ENCODE assay signal across 8 cellular contexts in the genomic region with DNA sequence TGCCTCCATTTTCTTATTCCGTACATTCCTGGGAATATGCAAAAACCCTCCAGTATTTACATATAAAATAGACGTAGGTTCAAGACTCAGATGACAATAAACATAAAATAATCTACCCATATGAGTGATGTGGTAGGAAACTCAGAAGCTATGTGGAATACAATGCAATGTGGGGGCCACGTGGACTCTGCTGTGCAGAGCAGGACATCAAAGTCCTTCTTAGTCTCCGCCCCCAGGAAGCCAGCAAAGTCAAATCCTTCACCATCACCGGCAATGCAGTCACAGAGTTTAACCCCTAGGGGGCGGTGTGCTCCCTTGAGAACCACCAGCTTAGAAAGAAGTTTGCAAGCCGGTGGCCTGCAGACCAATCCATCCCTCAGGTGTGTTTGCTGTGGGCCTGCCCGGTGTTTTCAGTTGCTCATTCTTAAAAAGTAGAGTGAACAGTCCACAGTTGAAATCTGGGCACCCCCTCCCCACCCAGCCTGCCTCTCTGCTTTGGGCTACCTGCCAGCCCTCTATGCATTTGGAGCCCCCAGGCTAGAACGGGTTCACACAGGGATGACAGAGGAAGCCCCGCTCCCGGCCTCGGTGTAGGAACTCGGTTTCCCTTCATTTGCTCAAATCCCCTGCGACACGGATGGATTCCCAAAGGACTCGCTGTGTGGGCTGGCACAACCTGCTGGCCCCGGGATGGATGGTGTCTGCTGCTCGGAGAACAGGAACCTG. TPM values are rescaled to one million over a fixed set of nuclear protein-coding genes. Genes with fewer than 3 reads are reported as not detected.
DNase-seq lines count a peak whose midpoint lies in the region; ATAC-seq and TF ChIP-seq lines count a peak whose summit lies in the region.

No MANE protein-coding gene starts in this region.

- no peak overlapping the region for H2BK12ac ChIP-seq in neuronal stem cell (ENCODE audit: low read length)

- no peak overlapping the region for H3K4ac ChIP-seq in neuronal stem cell (ENCODE audit: low read length)

- H3K4me2 ChIP-seq in neuronal stem cell (ENCODE audit: insufficient read depth, low read length, poor library complexity, severe bottlenecking), result no peak overlapping the region

- H3K4me3 Mint-ChIP-seq in activated T-cell treated with anti-CD3 and anti-CD28 coated beads, Interleukin-2, amount 50 U/mL, for 72 hours, result no peak overlapping the region

- no peak overlapping the region for H3K14ac ChIP-seq in neuronal stem cell (ENCODE audit: low read length)

- peaks cover 0 to 4% of the 10 kb centered on the region in 2 donors for H3K36me3 ChIP-seq in neuronal stem cell (replicated peaks in 1 of 2; ENCODE audit: control insufficient read depth in 2 of 2, insufficient read depth in 2 of 2, low read length in 2 of 2)

- H3K9me3 ChIP-seq in neuronal stem cell (replicated peaks in 1 of 2; ENCODE audit: control insufficient read depth in 2 of 2, insufficient read depth in 1 of 2, low read depth in 1 of 2, low read length in 2 of 2), result peaks cover 0 to 9% of the 10 kb centered on the region in 2 donors

- H3K27ac ChIP-seq in neuronal stem cell (replicated peaks; ENCODE audit: low read length), result no peak overlapping the region

- no peak overlapping the region for H4K8ac ChIP-seq in neuronal stem cell (ENCODE audit: low read depth, low read length)

- H3K4me3 ChIP-seq in neuronal stem cell (ENCODE audit: low read length in 2 of 2), result no peak overlapping the region

- H2BK15ac ChIP-seq in neuronal stem cell (ENCODE audit: low read length), result no peak overlapping the region

- H3K23ac ChIP-seq in neuronal stem cell (ENCODE audit: low read depth, low read length, poor library complexity), result no peak overlapping the region

- peak overlapping the region; percentile 70 for H3K18ac ChIP-seq in neuronal stem cell (ENCODE audit: low read length)

- no peaks in the 10 kb centered on the region for H3K9me3 Mint-ChIP-seq in activated T-cell treated with anti-CD3 and anti-CD28 coated beads, Interleukin-2, amount 50 U/mL, for 72 hours

- peaks cover 28% of the 10 kb centered on the region for H3K4me1 Mint-ChIP-seq in activated T-cell treated with anti-CD3 and anti-CD28 coated beads, Interleukin-2, amount 50 U/mL, for 72 hours (ENCODE audit: low read depth)

- H3K9ac ChIP-seq in neuronal stem cell (ENCODE audit: low read depth, low read length, poor library complexity), result no peak overlapping the region

- no peaks in the 10 kb centered on the region for H3K27me3 ChIP-seq in neuronal stem cell (ENCODE audit: control insufficient read depth in 3 of 3, insufficient read depth in 3 of 3, low read depth in 1 of 3, low read length in 3 of 3)

- H2AFZ ChIP-seq in neuronal stem cell (ENCODE audit: low read length), result no peak overlapping the region

- peak overlapping the region; percentile 86 for H2AK5ac ChIP-seq in neuronal stem cell (ENCODE audit: low read depth, low read length)

- peak; percentile 75 for DNase-seq in EL
- DNase-seq in KG1 (lab: John Stamatoyannopoulos, UW), result peak; percentile 83
- DNase-seq in RPMI7951 (ENCODE audit: low read depth), result peak; percentile 84
- peak; percentile 81 to 86 for DNase-seq in activated T-cell treated with anti-CD3 and anti-CD28 coated beads, Interleukin-2, amount 50 U/mL, for 72 hours
- DNase-seq in fibroblast of peridontal ligament (ENCODE audit: extremely low read depth), result peak; percentile 78
- DNase-seq in neuronal stem cell (ENCODE audit: low spot score), result peak; percentile 87

- peak; percentile 25 for TF ChIP-seq CTCF in subcutaneous adipose tissue (IDR thresholded peaks at IDR 0.05; ENCODE audit: low read depth)

- whole genome bisulfite sequencing in neuronal stem cell (ENCODE audit: extremely low coverage in 2 of 2, insufficient read length in 2 of 2, insufficient replicate concordance in 1 of 2), 2 donors, result no CpG with 5 or more reads among the region's 18 CpGs

- peak; percentile 51 to 67 for ATAC-seq in activated T-cell treated with anti-CD3 and anti-CD28 coated beads, Interleukin-2, amount 50 U/mL, for 72 hours (replicated peaks in 1 of 2)
- ATAC-seq in GM18861 (IDR thresholded peaks at IDR 0.05; ENCODE audit: unreplicated experiment), result no peak

- no peak overlapping the region for H3K27ac Mint-ChIP-seq in activated T-cell treated with anti-CD3 and anti-CD28 coated beads, Interleukin-2, amount 50 U/mL, for 72 hours

- no peak overlapping the region for H4K91ac ChIP-seq in neuronal stem cell (ENCODE audit: low read depth, low read length, poor library complexity)

- no peak overlapping the region for H2BK5ac ChIP-seq in neuronal stem cell (ENCODE audit: low read length)

- H2BK120ac ChIP-seq in neuronal stem cell (ENCODE audit: low read depth, low read length), result no peak overlapping the region

- H3K27me3 Mint-ChIP-seq in activated T-cell treated with anti-CD3 and anti-CD28 coated beads, Interleukin-2, amount 50 U/mL, for 72 hours (ENCODE audit: low read depth), result no peaks in the 10 kb centered on the region

- H3K4me1 ChIP-seq in neuronal stem cell (ENCODE audit: control insufficient read depth in 2 of 2, insufficient read depth in 1 of 2, low read depth in 1 of 2, low read length in 2 of 2), result peaks cover 17 to 27% of the 10 kb centered on the region in 2 donors

- H3K36me3 Mint-ChIP-seq in activated T-cell treated with anti-CD3 and anti-CD28 coated beads, Interleukin-2, amount 50 U/mL, for 72 hours (ENCODE audit: insufficient read depth in 2 of 2), result peaks cover 2% of the 10 kb centered on the region in 2 donors

- no peaks in the 10 kb centered on the region for H3K79me1 ChIP-seq in neuronal stem cell (ENCODE audit: low read depth, low read length)

RNA-seq across cellular contexts. Expression of a gene that starts 59.9 kb away (rescaled TPM):
- 66.1 and 74.4 TPM in 2 replicates for total RNA-seq in RPMI7951 (2014; rRNA removed; shearing (Covaris generic))
- total RNA-seq in activated T-cell treated with anti-CD3 and anti-CD28 coated beads, Interleukin-2, amount 50 U/mL, for 72 hours, result under 1 TPM; 0.65 to 0.72 TPM
- 46.1 TPM for polyA plus RNA-seq in neuronal stem cell (2013, experiment 1 of 2)
- 48.2 TPM for polyA plus RNA-seq in neuronal stem cell (2013, experiment 2 of 2)
- total RNA-seq in subcutaneous adipose tissue, result 10 to 100 TPM; 16.5 to 49.4 (median 31.1) TPM

Comparison
In these comparisons a context has a peak if more than half of its experiments do, and no peak if none do; other contexts are left out.
1. RNA of a gene that starts 59.9 kb away (total RNA-seq): 66.1 to 74.4 TPM in RPMI7951 and 16.5 to 49.4 TPM in subcutaneous adipose tissue; 0.65 to 0.72 TPM in activated T-cell treated with anti-CD3 and anti-CD28 coated beads, Interleukin-2, amount 50 U/mL, for 72 hours; every median in the first group is over 10 times any median in the second.
2. Peak in every context shown above with its lines, with median percentiles within 50 percentile points of each other: DNase-seq.